31 cellular contexts compared by ENCODE assay signal in genomic region chr10:18352175-18352574, GRCh38.
"Had no signal": no experiment of that assay in that cellular context is flagged by ENCODE, and none has a peak within 500 bp of the region (broad histone marks: within the 10 kb centered on the region; RNA-seq: fewer than 3 reads in every experiment).

No MANE protein-coding gene starts in this region.

- H3K27ac Mint-ChIP-seq: activated naive CD4-positive, alpha-beta T cell treated with anti-CD3 and anti-CD28 coated beads, Interleukin-2, amount 50 U/mL, for 24 hours; activated naive CD8-positive, alpha-beta T cell treated with anti-CD3 and anti-CD28 coated beads, Interleukin-2, amount 50 U/mL, for 24 hours; dendritic cell treated with granulocyte-macrophage colony-stimulating factor and Interleukin-4, amounts not matched to agents 40 ng/mL and 50 ng/mL, for 4 days; endodermal cell; mesothelial cell of epicardium; nephron progenitor cell; stimulated activated memory B cell treated with anti-CD40 and anti-IgM and Interleukin-4, amounts not matched to agents 10 μg/mL and 1 μg/mL and 100 μg/mL, for 72 hours; stimulated activated naive CD8-positive, alpha-beta T cell treated with anti-CD3 and anti-CD28 coated beads, Interleukin-15, amount 100 ng/mL, for 72 hours; T-helper 17 cell had no signal

- H3K4me3 Mint-ChIP-seq: activated naive CD4-positive, alpha-beta T cell treated with anti-CD3 and anti-CD28 coated beads, Interleukin-2, amount 50 U/mL, for 24 hours; activated naive CD8-positive, alpha-beta T cell treated with anti-CD3 and anti-CD28 coated beads, Interleukin-2, amount 50 U/mL, for 24 hours; central memory CD8-positive, alpha-beta T cell; dendritic cell treated with granulocyte-macrophage colony-stimulating factor and Interleukin-4, amounts not matched to agents 40 ng/mL and 50 ng/mL, for 4 days; endodermal cell; mesothelial cell of epicardium; nephron progenitor cell; stimulated activated memory B cell treated with anti-CD40 and anti-IgM and Interleukin-4, amounts not matched to agents 10 μg/mL and 1 μg/mL and 100 μg/mL, for 72 hours; stimulated activated naive CD8-positive, alpha-beta T cell treated with anti-CD3 and anti-CD28 coated beads, Interleukin-15, amount 100 ng/mL, for 72 hours; T-helper 17 cell had no signal

- H3K4me1 ChIP-seq: sigmoid colon, upper lobe of left lung had no signal

- H3K4me1 Mint-ChIP-seq: activated naive CD4-positive, alpha-beta T cell treated with anti-CD3 and anti-CD28 coated beads, Interleukin-2, amount 50 U/mL, for 24 hours; activated naive CD8-positive, alpha-beta T cell treated with anti-CD3 and anti-CD28 coated beads, Interleukin-2, amount 50 U/mL, for 24 hours; central memory CD8-positive, alpha-beta T cell; mesothelial cell of epicardium; stimulated activated memory B cell treated with anti-CD40 and anti-IgM and Interleukin-4, amounts not matched to agents 10 μg/mL and 1 μg/mL and 100 μg/mL, for 72 hours; stimulated activated naive CD8-positive, alpha-beta T cell treated with anti-CD3 and anti-CD28 coated beads, Interleukin-15, amount 100 ng/mL, for 72 hours had no signal

- H3K27me3 Mint-ChIP-seq: activated naive CD8-positive, alpha-beta T cell treated with anti-CD3 and anti-CD28 coated beads, Interleukin-2, amount 50 U/mL, for 24 hours; central memory CD8-positive, alpha-beta T cell; dendritic cell treated with granulocyte-macrophage colony-stimulating factor and Interleukin-4, amounts not matched to agents 40 ng/mL and 50 ng/mL, for 4 days; naive B cell; stimulated activated naive CD8-positive, alpha-beta T cell treated with anti-CD3 and anti-CD28 coated beads, Interleukin-15, amount 100 ng/mL, for 72 hours had no signal

- H3K36me3 Mint-ChIP-seq: activated naive CD4-positive, alpha-beta T cell treated with anti-CD3 and anti-CD28 coated beads, Interleukin-2, amount 50 U/mL, for 24 hours; mesothelial cell of epicardium; naive B cell; stimulated activated memory B cell treated with anti-CD40 and anti-IgM and Interleukin-4, amounts not matched to agents 10 μg/mL and 1 μg/mL and 100 μg/mL, for 72 hours had no signal

- H3K27ac ChIP-seq: neutrophil, sigmoid colon, upper lobe of left lung, WERI-Rb-1 had no signal

- H3K27me3 ChIP-seq: neutrophil, sigmoid colon, upper lobe of left lung had no signal

- H3K9me3 Mint-ChIP-seq: activated naive CD4-positive, alpha-beta T cell treated with anti-CD3 and anti-CD28 coated beads, Interleukin-2, amount 50 U/mL, for 24 hours; activated naive CD8-positive, alpha-beta T cell treated with anti-CD3 and anti-CD28 coated beads, Interleukin-2, amount 50 U/mL, for 24 hours; central memory CD8-positive, alpha-beta T cell; dendritic cell treated with granulocyte-macrophage colony-stimulating factor and Interleukin-4, amounts not matched to agents 40 ng/mL and 50 ng/mL, for 4 days; endodermal cell; mesothelial cell of epicardium; nephron progenitor cell; stimulated activated naive CD8-positive, alpha-beta T cell treated with anti-CD3 and anti-CD28 coated beads, Interleukin-15, amount 100 ng/mL, for 72 hours had no signal

- ATAC-seq: activated CD4-positive, CD25-positive, alpha-beta regulatory T cell treated with anti-CD3 and anti-CD28 coated beads, Interleukin-2, amount 50 U/mL, for 24 hours; activated naive CD8-positive, alpha-beta T cell treated with anti-CD3 and anti-CD28 coated beads, Interleukin-2, amount 50 U/mL, for 24 hours; esophagus mucosa; stimulated activated memory B cell treated with anti-CD40 and anti-IgM and Interleukin-4, amounts not matched to agents 10 μg/mL and 1 μg/mL and 100 μg/mL, for 72 hours; stimulated activated naive CD8-positive, alpha-beta T cell treated with anti-CD3 and anti-CD28 coated beads, Interleukin-15, amount 100 ng/mL, for 72 hours; T-helper 17 cell had no signal

- H3K9me3 ChIP-seq: neutrophil, sigmoid colon, upper lobe of left lung had no signal

- DNase-seq: activated CD4-positive, alpha-beta T cell treated with anti-CD3 and anti-CD28 coated beads for 48 hours; activated CD4-positive, alpha-beta T cell treated with anti-CD3 and anti-CD28 coated beads, Interleukin-2, amount 50 U/mL, for 48 hours; activated CD8-positive, alpha-beta memory T cell treated with anti-CD3 and anti-CD28 coated beads, Interleukin-2, amount 50 U/mL, for 4 hours; activated naive CD8-positive, alpha-beta T cell treated with anti-CD3 and anti-CD28 coated beads, Interleukin-2, amount 50 U/mL, for 24 hours; activated T-cell treated with anti-CD3 and anti-CD28 coated beads, Interleukin-2, amount 50 U/mL, for 1 hour; amygdala; endodermal cell; foreskin fibroblast; kidney glomerular epithelial cell; mammary epithelial cell; naive B cell; nephron progenitor cell; sigmoid colon; small intestine; stimulated activated CD4-positive, alpha-beta T cell treated with anti-CD3 and anti-CD28 coated beads, Interleukin-1b, Interleukin-23, amount 100 ng/mL, for 48 hours; stimulated activated CD4-positive, alpha-beta T cell treated with anti-CD3 and anti-CD28 coated beads, Interleukin-4, amount 100 ng/mL, for 4 hours; stimulated activated CD8-positive, alpha-beta memory T cell treated with anti-CD3 and anti-CD28 coated beads, Interleukin-4, amount 100 ng/mL, for 48 hours; stimulated activated naive CD8-positive, alpha-beta T cell treated with anti-CD3 and anti-CD28 coated beads, Interleukin-15, amount 100 ng/mL, for 72 hours; substantia nigra; T-helper 17 cell; T1000; upper lobe of left lung; WERI-Rb-1 had no signal

- H3K4me3 ChIP-seq: sigmoid colon, upper lobe of left lung had no signal

- H3K36me3 ChIP-seq: neutrophil, sigmoid colon, upper lobe of left lung, WERI-Rb-1 had no signal
